In genomic region chr1:85460555-85461088, GRCh38 we compare ENCODE assay signal across 1 cellular context.
TF ChIP-seq lines count a peak whose summit lies in the region.

No MANE protein-coding gene starts in this region.

TF ChIP-seq in Ishikawa, 13 proteins besides CTCF, POLR2A, EP300 and RAD21 (continued from another document):
- 0 out of 2 replicates have a peak, but pooled peaks have one; percentile 22 for TF ChIP-seq REST (IDR thresholded peaks at IDR 0.05; ENCODE audit: low read depth)
- no peak for TF ChIP-seq ZBTB7A (IDR thresholded peaks at IDR 0.05; ENCODE audit: low read depth)
- no peak; the same call in 1 of the 2 replicates for TF ChIP-seq MAX (IDR thresholded peaks at IDR 0.05)
